12 cellular contexts compared by ENCODE assay signal in genomic region chr17:9875441-9875840, GRCh38. TPM values are rescaled to one million over a fixed set of nuclear protein-coding genes. Genes with fewer than 3 reads are reported as not detected.
DNase-seq lines count a peak whose midpoint lies in the region; ATAC-seq, FAIRE-seq and TF ChIP-seq lines count a peak whose summit lies in the region.
"Had no signal": no experiment of that assay in that cellular context is flagged by ENCODE, and none has a peak within 500 bp of the region (broad histone marks: within the 10 kb centered on the region; RNA-seq: fewer than 3 reads in every experiment).

No MANE protein-coding gene starts in this region.

- H3K36me3 ChIP-seq in lower lobe of right lung = no peaks in the 10 kb centered on the region
- H3K36me3 ChIP-seq: cardiac muscle cell had no signal

- no peak for TF ChIP-seq EP300 in A549 (IDR thresholded peaks at IDR 0.05)

- POLR2A ChIA-PET in A549 (lab: Yijun Ruan, JAX) = no interaction called here

- TF ChIP-seq CTCF in A549 (IDR thresholded peaks at IDR 0.05) (no peak), lower lobe of right lung (IDR thresholded peaks at IDR 0.05) (no peak)

- CTCF ChIA-PET in A549 (lab: Yijun Ruan, JAX) = interaction anchor here (1.0 to 1.2 kb wide), 4 partner anchors 9 to 130 kb away, joined by 3 to 4 read pairs (median 3); no protein-coding TSS in a partner anchor

- TF ChIP-seq POLR2A in A549 (IDR thresholded peaks at IDR 0.05; ENCODE audit: low read length) = no peak

- no peaks in the 10 kb centered on the region for H3K27me3 Mint-ChIP-seq in activated T-cell treated with anti-CD3 and anti-CD28 coated beads, Interleukin-2, amount 50 U/mL, for 4 hours (ENCODE audit: low read depth)
- H3K27me3 Mint-ChIP-seq in activated T-helper 2 cell treated with anti-CD3 and anti-CD28 coated beads, Interferon-gamma antibody, Interleukin-2, Interleukin-4, amounts not matched to agents 10 μg/mL and 5 μg/mL and 100 μg/mL, durations not matched to agents 14 hours and 24 hours and 36 hours (ENCODE audit: low read depth) = no peaks in the 10 kb centered on the region

- no peak overlapping the region for H3K4me2 ChIP-seq in A549

- no peak for DNase-seq in A549 (ENCODE audit: low read depth in 1 of 2, low spot score in 1 of 2)
- peak; percentile 69 for DNase-seq in HT1080 (ENCODE audit: low read depth)
- no peak for DNase-seq in lower lobe of right lung
- DNase-seq in activated T-cell treated with anti-CD3 and anti-CD28 coated beads, Interleukin-2, amount 50 U/mL, for 4 hours = no peak
- DNase-seq in activated T-helper 2 cell treated with anti-CD3 and anti-CD28 coated beads, Interferon-gamma antibody, Interleukin-2, Interleukin-4, amounts not matched to agents 10 μg/mL and 5 μg/mL and 100 μg/mL, durations not matched to agents 14 hours and 24 hours and 36 hours (ENCODE audit: low spot score) = no peak
- DNase-seq: activated T-cell treated with anti-CD3 and anti-CD28 coated beads, Interleukin-2, amount 50 U/mL, for 1 hour; NCI-H1694 had no signal

- H3K4me3 ChIP-seq in A549 (no peak overlapping the region), lower lobe of right lung (no peak overlapping the region)
- H3K4me3 ChIP-seq: cardiac muscle cell had no signal

- WGBS in A549 (ENCODE audit: missing lambda C conversion rate) = 64% methylated on average over 3 of the region's 3 CpGs

- H3K36me3 Mint-ChIP-seq in activated T-cell treated with anti-CD3 and anti-CD28 coated beads, Interleukin-2, amount 50 U/mL, for 4 hours (ENCODE audit: insufficient read depth) = no peaks in the 10 kb centered on the region
- H3K36me3 Mint-ChIP-seq in activated T-helper 2 cell treated with anti-CD3 and anti-CD28 coated beads, Interferon-gamma antibody, Interleukin-2, Interleukin-4, amounts not matched to agents 10 μg/mL and 5 μg/mL and 100 μg/mL, durations not matched to agents 14 hours and 24 hours and 36 hours (ENCODE audit: low read depth) = no peaks in the 10 kb centered on the region

- no peak for TF ChIP-seq RAD21 in A549 (conservative IDR thresholded peaks at IDR 0.05 in 1 of 2, IDR thresholded peaks at IDR 0.05 in 1 of 2)

- H3K4me1 Mint-ChIP-seq in activated T-cell treated with anti-CD3 and anti-CD28 coated beads, Interleukin-2, amount 50 U/mL, for 4 hours (ENCODE audit: low read depth) = no peaks in the 10 kb centered on the region
- no peaks in the 10 kb centered on the region for H3K4me1 Mint-ChIP-seq in activated T-helper 2 cell treated with anti-CD3 and anti-CD28 coated beads, Interferon-gamma antibody, Interleukin-2, Interleukin-4, amounts not matched to agents 10 μg/mL and 5 μg/mL and 100 μg/mL, durations not matched to agents 14 hours and 24 hours and 36 hours (ENCODE audit: low read depth)

- H3K27ac ChIP-seq in A549 = peak overlapping the region; percentile 43 to 52; a peak in 4 of 6 replicates
- peak overlapping the region; percentile 51 for H3K27ac ChIP-seq in cingulate gyrus (ENCODE audit: low read depth, low read length)
- H3K27ac ChIP-seq in lower lobe of right lung = no peak overlapping the region
- H3K27ac ChIP-seq: cardiac muscle cell had no signal

- no peaks in the 10 kb centered on the region for H3K9me3 Mint-ChIP-seq in activated T-cell treated with anti-CD3 and anti-CD28 coated beads, Interleukin-2, amount 50 U/mL, for 4 hours
- no peaks in the 10 kb centered on the region for H3K9me3 Mint-ChIP-seq in activated T-helper 2 cell treated with anti-CD3 and anti-CD28 coated beads, Interferon-gamma antibody, Interleukin-2, Interleukin-4, amounts not matched to agents 10 μg/mL and 5 μg/mL and 100 μg/mL, durations not matched to agents 14 hours and 24 hours and 36 hours

- H3K4me1 ChIP-seq in A549 (peaks cover 21% of the 10 kb centered on the region), lower lobe of right lung (no peaks in the 10 kb centered on the region)

- H3K27ac Mint-ChIP-seq in activated T-helper 2 cell treated with anti-CD3 and anti-CD28 coated beads, Interferon-gamma antibody, Interleukin-2, Interleukin-4, amounts not matched to agents 10 μg/mL and 5 μg/mL and 100 μg/mL, durations not matched to agents 14 hours and 24 hours and 36 hours = no peak overlapping the region

- ATAC-seq in A549 = peak in 1 of 2 experiments; percentile 58; a peak in 2 of 6 replicates
- peak; percentile 46 to 77 for ATAC-seq in lower lobe of right lung
- no peak for ATAC-seq in GM19035 (IDR thresholded peaks at IDR 0.05; ENCODE audit: unreplicated experiment)
- no peak for ATAC-seq in activated T-cell treated with anti-CD3 and anti-CD28 coated beads, Interleukin-2, amount 50 U/mL, for 4 hours
- ATAC-seq in GM18907 (IDR thresholded peaks at IDR 0.05; ENCODE audit: unreplicated experiment) = no peak

- H3K27me3 ChIP-seq in lower lobe of right lung (ENCODE audit: low read depth) = no peaks in the 10 kb centered on the region
- H3K27me3 ChIP-seq: cardiac muscle cell had no signal

- FAIRE-seq in A549 (lab: Jason Lieb, UNC) = peak; percentile 13

- no peak overlapping the region for H3K4me3 Mint-ChIP-seq in activated T-cell treated with anti-CD3 and anti-CD28 coated beads, Interleukin-2, amount 50 U/mL, for 4 hours
- H3K4me3 Mint-ChIP-seq in activated T-helper 2 cell treated with anti-CD3 and anti-CD28 coated beads, Interferon-gamma antibody, Interleukin-2, Interleukin-4, amounts not matched to agents 10 μg/mL and 5 μg/mL and 100 μg/mL, durations not matched to agents 14 hours and 24 hours and 36 hours (ENCODE audit: low read depth) = no peak overlapping the region

- intact Hi-C loops in lower lobe of right lung (cut with DNase I) = no loop called here
- intact Hi-C loops in activated T-helper 2 cell treated with anti-CD3 and anti-CD28 coated beads, Interferon-gamma antibody, Interleukin-2, Interleukin-4, amounts not matched to agents 10 μg/mL and 5 μg/mL and 100 μg/mL, durations not matched to agents 14 hours and 24 hours and 36 hours (cut with micrococcal nuclease) = no loop called here

- H3K9me3 ChIP-seq in A549 = no peaks in the 10 kb centered on the region
- H3K9me3 ChIP-seq in lower lobe of right lung = no peaks in the 10 kb centered on the region

TF ChIP-seq in A549, 52 proteins besides CTCF, POLR2A, EP300 and RAD21:
- no peak for TF ChIP-seq TFCP2L1 (CRISPR knock-in tag; IDR thresholded peaks at IDR 0.05)

RNA-seq across cellular contexts. Expression of gene RCVRN, which starts 29.6 kb away (rescaled TPM):
- polyA plus RNA-seq in A549 (2011; rRNA removed) (not detected in 2 replicates), A549 (2017; fragmentation: RNase III; extraction: RNeasy Plus Mini Kit Qiagen cat#74134 plus additional on column Dnase treatment) (not detected in 3 replicates)
- not detected in 2 replicates for polyA plus RNA-seq in A549 (2012; cell fraction: cytosol; rRNA removed)
- not detected in 2 replicates for polyA plus RNA-seq in A549 (2012; cell fraction: nucleus; rRNA removed)
- polyA minus RNA-seq in A549 (2011; rRNA and poly(A)+ RNA removed) = not detected in 2 replicates
- total RNA-seq in HT1080 (2014; rRNA removed; shearing (Covaris generic)) = not detected in 2 replicates
- not detected in 2 replicates for polyA plus RNA-seq in HT1080 (2015; cell fraction: cytosol; rRNA removed)
- not detected in 2 replicates for polyA plus RNA-seq in HT1080 (2015; cell fraction: nucleus; rRNA removed)
- total RNA-seq in lower lobe of right lung = not detected
- not detected for total RNA-seq in activated T-cell treated with anti-CD3 and anti-CD28 coated beads, Interleukin-2, amount 50 U/mL, for 4 hours
- not detected in 2 replicates for total RNA-seq in activated T-helper 2 cell treated with anti-CD3 and anti-CD28 coated beads, Interferon-gamma antibody, Interleukin-2, Interleukin-4, amounts not matched to agents 10 μg/mL and 5 μg/mL and 100 μg/mL, durations not matched to agents 14 hours and 24 hours and 36 hours
- total RNA-seq: glomerular endothelial cell had no signal
- polyA plus RNA-seq: cardiac muscle cell had no signal

RNA-seq across cellular contexts. Expression of gene GLP2R, which starts 49.7 kb away (rescaled TPM):
- polyA plus RNA-seq in A549 (2011; rRNA removed) (48.7 and 76.4 TPM in 2 replicates), A549 (2017; fragmentation: RNase III; extraction: RNeasy Plus Mini Kit Qiagen cat#74134 plus additional on column Dnase treatment) (23.6 to 34.1 TPM (median 27.9 TPM) in 3 replicates)
- polyA plus RNA-seq in A549 (2012; cell fraction: cytosol; rRNA removed) = 9.6 and 16.7 TPM in 2 replicates
- polyA plus RNA-seq in A549 (2012; cell fraction: nucleus; rRNA removed) = 7.3 and 11.0 TPM in 2 replicates
- 153 and 165 TPM in 2 replicates for polyA minus RNA-seq in A549 (2011; rRNA and poly(A)+ RNA removed)
- 0.63 and 0.90 TPM in 2 replicates for total RNA-seq in HT1080 (2014; rRNA removed; shearing (Covaris generic))
- 0.17 and 0.20 TPM in 2 replicates for polyA plus RNA-seq in HT1080 (2015; cell fraction: cytosol; rRNA removed)
- polyA plus RNA-seq in HT1080 (2015; cell fraction: nucleus; rRNA removed) = 0.05 and 0.25 TPM in 2 replicates
- 3.4 TPM for total RNA-seq in lower lobe of right lung
- total RNA-seq in activated T-cell treated with anti-CD3 and anti-CD28 coated beads, Interleukin-2, amount 50 U/mL, for 4 hours = not detected
- not detected in 2 replicates for total RNA-seq in activated T-helper 2 cell treated with anti-CD3 and anti-CD28 coated beads, Interferon-gamma antibody, Interleukin-2, Interleukin-4, amounts not matched to agents 10 μg/mL and 5 μg/mL and 100 μg/mL, durations not matched to agents 14 hours and 24 hours and 36 hours
- total RNA-seq: cardiac muscle cell, glomerular endothelial cell had no signal

RNA-seq across cellular contexts. Expression of gene GSG1L2, which starts 53.6 kb away (rescaled TPM):
- polyA plus RNA-seq in A549 (2011; rRNA removed) (not detected in 2 replicates), A549 (2017; fragmentation: RNase III; extraction: RNeasy Plus Mini Kit Qiagen cat#74134 plus additional on column Dnase treatment) (not detected in 3 replicates)
- 0.08 TPM in 1 of 2 replicates, not detected in the other for polyA plus RNA-seq in A549 (2012; cell fraction: cytosol; rRNA removed)
- polyA plus RNA-seq in A549 (2012; cell fraction: nucleus; rRNA removed) = 0.23 TPM in 1 of 2 replicates, not detected in the other
- not detected in 2 replicates for polyA minus RNA-seq in A549 (2011; rRNA and poly(A)+ RNA removed)
- not detected in 2 replicates for total RNA-seq in HT1080 (2014; rRNA removed; shearing (Covaris generic))
- not detected in 2 replicates for polyA plus RNA-seq in HT1080 (2015; cell fraction: cytosol; rRNA removed)
- not detected in 2 replicates for polyA plus RNA-seq in HT1080 (2015; cell fraction: nucleus; rRNA removed)
- not detected for total RNA-seq in lower lobe of right lung
- not detected for total RNA-seq in activated T-cell treated with anti-CD3 and anti-CD28 coated beads, Interleukin-2, amount 50 U/mL, for 4 hours
- total RNA-seq in activated T-helper 2 cell treated with anti-CD3 and anti-CD28 coated beads, Interferon-gamma antibody, Interleukin-2, Interleukin-4, amounts not matched to agents 10 μg/mL and 5 μg/mL and 100 μg/mL, durations not matched to agents 14 hours and 24 hours and 36 hours = not detected in 2 replicates
- total RNA-seq: cardiac muscle cell, glomerular endothelial cell had no signal
- polyA plus RNA-seq: cardiac muscle cell had no signal

Comparison
In these comparisons a context has a peak if more than half of its experiments do, and no peak if none do; other contexts are left out.
1. ATAC-seq: peak in lower lobe of right lung (2 of 2); none in GM19035 (single experiment), activated T-cell treated with anti-CD3 and anti-CD28 coated beads, Interleukin-2, amount 50 U/mL, for 4 hours (0 of 2) and GM18907 (single experiment).